9 cellular contexts compared by ENCODE assay signal in genomic region chr17:69502488-69502887, GRCh38.
DNase-seq lines count a peak whose midpoint lies in the region; ATAC-seq and TF ChIP-seq lines count a peak whose summit lies in the region.
"Had no signal": no experiment of that assay in that cellular context is flagged by ENCODE, and none has a peak within 500 bp of the region (broad histone marks: within the 10 kb centered on the region; RNA-seq: fewer than 3 reads in every experiment).

No MANE protein-coding gene starts in this region.

- H3K27ac Mint-ChIP-seq in Calu3 (ENCODE audit: unreplicated experiment) = peak overlapping the region; percentile 78

- H3K9me3 ChIP-seq in right cardiac atrium (ENCODE audit: control insufficient read depth, low read length) (no peaks in the 10 kb centered on the region), psoas muscle (no peaks in the 10 kb centered on the region)

- H3K4me3 ChIP-seq in right cardiac atrium (ENCODE audit: low read length) (peak overlapping the region; percentile 40), psoas muscle (peak overlapping the region; percentile 64)

- TSS peak; percentile 62 for BruUV-seq in Calu3 (replicated peaks; lab: Mats Ljungman, UMichigan)

- CTCF ChIA-PET in Calu3 (lab: Charles Lee) (interaction anchor here (0.7 to 1.9 kb wide), 8 partner anchors 8 to 167 kb away, joined by 3 to 8 read pairs (median 6); partner anchors contain the start of gene MAP2K6), RWPE1 (lab: Yijun Ruan, JAX) (no interaction called here)

- no peaks in the 10 kb centered on the region for H3K9me3 Mint-ChIP-seq in Calu3 (ENCODE audit: low read depth, unreplicated experiment)

- H3K27ac ChIP-seq in RWPE1 = peak overlapping the region; percentile 81
- no peak overlapping the region for H3K27ac ChIP-seq in right cardiac atrium (ENCODE audit: low read length)
- H3K27ac ChIP-seq in psoas muscle = peak overlapping the region; percentile 87

- peaks cover 11% of the 10 kb centered on the region for H3K36me3 Mint-ChIP-seq in Calu3 (ENCODE audit: insufficient read depth, unreplicated experiment)

- H3K4me1 ChIP-seq in right cardiac atrium (ENCODE audit: control insufficient read depth, insufficient read depth, low read length) = peaks cover 5% of the 10 kb centered on the region
- peaks cover 63% of the 10 kb centered on the region for H3K4me1 ChIP-seq in psoas muscle

- DNase-seq in Calu3 (no peak), RWPE1 (ENCODE audit: low spot score) (no peak), right cardiac atrium (no peak), psoas muscle (no peak), T-helper 1 cell (no peak), C1 segment of cervical spinal cord (lab: John Stamatoyannopoulos, UW) (no peak), NCI-H2107 (lab: John Stamatoyannopoulos, UW) (no peak)
- DNase-seq: activated CD8-positive, alpha-beta memory T cell treated with anti-CD3 and anti-CD28 coated beads, Interleukin-2, amount 50 U/mL, for 48 hours had no signal

- intact Hi-C loops in Calu3 (cut with micrococcal nuclease; ENCODE audit: unreplicated experiment) (loop anchor here (2.0 to 5.0 kb wide), 3 partner anchors 36 to 165 kb away; no protein-coding TSS in a partner anchor), right cardiac atrium (cut with DNase I) (no loop called here), psoas muscle (cut with DNase I) (loop anchor here (5.0 to 10.0 kb wide), 4 partner anchors 55 to 165 kb away; no protein-coding TSS in a partner anchor)

- no peaks in the 10 kb centered on the region for H3K36me3 ChIP-seq in psoas muscle (ENCODE audit: insufficient read depth in 1 of 2, low read depth in 1 of 2)

- no peaks in the 10 kb centered on the region for H3K27me3 Mint-ChIP-seq in Calu3 (ENCODE audit: unreplicated experiment)

- H3K27me3 ChIP-seq in right cardiac atrium (ENCODE audit: control insufficient read depth, insufficient read depth) (no peaks in the 10 kb centered on the region), psoas muscle (ENCODE audit: insufficient read depth in 3 of 3, low read length in 2 of 3) (no peaks in the 10 kb centered on the region)

- ATAC-seq in right cardiac atrium = no peak
- no peak for ATAC-seq in psoas muscle
- ATAC-seq in GM18909 (IDR thresholded peaks at IDR 0.05; ENCODE audit: poor library complexity, unreplicated experiment) = no peak

- POLR2A ChIA-PET in RWPE1 (lab: Yijun Ruan, JAX; ENCODE audit: low non-redundant PET) = no interaction called here

- H3K4me1 Mint-ChIP-seq in Calu3 (ENCODE audit: low read depth, unreplicated experiment) = peaks cover 41% of the 10 kb centered on the region

- TF ChIP-seq CTCF in Calu3 (IDR thresholded peaks at IDR 0.05; ENCODE audit: unreplicated experiment) (no peak), RWPE1 (conservative IDR thresholded peaks at IDR 0.05; ENCODE audit: low read depth) (no peak), psoas muscle (IDR thresholded peaks at IDR 0.05) (no peak)

- H3K4me3 Mint-ChIP-seq in Calu3 (ENCODE audit: low read depth, unreplicated experiment) = peak overlapping the region; percentile 80

Comparison
In these comparisons a context has a peak if more than half of its experiments do, and no peak if none do; other contexts are left out.
1. intact Hi-C loops: an anchor here in Calu3 (2.0 to 5.0 kb wide) and psoas muscle (5.0 to 10.0 kb wide); none called in right cardiac atrium.